ENCODE assay signal across 14 cellular contexts in the genomic region with DNA sequence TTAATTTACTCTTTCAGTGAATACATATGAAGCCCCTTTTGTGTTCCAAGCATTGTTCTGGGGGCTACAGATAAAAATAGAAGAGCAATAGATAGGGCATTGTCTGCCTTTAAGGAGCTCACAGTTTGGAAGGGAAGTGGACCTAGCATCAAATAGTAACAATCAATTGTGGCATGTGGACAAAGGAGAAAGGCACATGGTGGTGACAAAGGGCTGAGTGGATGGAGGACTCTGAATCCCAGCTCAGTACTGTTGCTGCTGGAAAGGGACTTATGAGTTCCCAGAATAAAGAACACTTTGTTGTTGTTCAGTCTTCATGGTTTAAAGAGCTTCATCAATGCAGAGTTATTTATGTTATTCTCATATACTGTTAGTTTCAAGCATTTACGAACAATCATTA.
DNase-seq lines count a peak whose midpoint lies in the region; ATAC-seq and TF ChIP-seq lines count a peak whose summit lies in the region.
"Had no signal": no experiment of that assay in that cellular context is flagged by ENCODE, and none has a peak within 500 bp of the region (broad histone marks: within the 10 kb centered on the region; RNA-seq: fewer than 3 reads in every experiment).

No MANE protein-coding gene starts in this region.

- peak; percentile 80 for DNase-seq in Ammon's horn (ENCODE audit: low spot score)
- DNase-seq in foreskin melanocyte, result peak; percentile 14
- peak; percentile 91 for DNase-seq in medulla oblongata (ENCODE audit: extremely low spot score)
- DNase-seq in substantia nigra (lab: John Stamatoyannopoulos, UW), result peak in 34 of 49 donors; percentile 4 to 66 (median 18)
- DNase-seq in foreskin keratinocyte, result no peak
- no peak for DNase-seq in osteocyte (ENCODE audit: extremely low spot score, unreplicated experiment)
- DNase-seq: 8988T; AML-193; CD4-positive, CD25-positive, alpha-beta regulatory T cell; DMS 273 treated with DMSO at 0.1 percent for 48 hours; H7 had no signal

- H3K4me1 ChIP-seq in foreskin keratinocyte, result no peaks in the 10 kb centered on the region
- H3K4me1 ChIP-seq: BLaER1 treated with 17β-estradiol and CSF1 and Interleukin-3, amounts not matched to agents 10 nM and 100 nM had no signal

- peaks cover 17% of the 10 kb centered on the region for H3K27me3 Mint-ChIP-seq in osteocyte (ENCODE audit: unreplicated experiment)

- ATAC-seq in foreskin keratinocyte (no peak), HG03439 (IDR thresholded peaks at IDR 0.05; ENCODE audit: unreplicated experiment) (no peak)

- no peak for TF ChIP-seq CTCF in foreskin keratinocyte (conservative IDR thresholded peaks at IDR 0.05)
- TF ChIP-seq CTCF in osteocyte (IDR thresholded peaks at IDR 0.05), result no peak

- H3K36me3 Mint-ChIP-seq in osteocyte (ENCODE audit: unreplicated experiment), result no peaks in the 10 kb centered on the region
- H3K36me3 Mint-ChIP-seq: CD4-positive, CD25-positive, alpha-beta regulatory T cell had no signal

- H3K27ac Mint-ChIP-seq in osteocyte (ENCODE audit: unreplicated experiment), result no peak overlapping the region
- H3K27ac Mint-ChIP-seq: CD4-positive, CD25-positive, alpha-beta regulatory T cell had no signal

- no peaks in the 10 kb centered on the region for H3K9me3 Mint-ChIP-seq in osteocyte (ENCODE audit: unreplicated experiment)

- peak overlapping the region; percentile 10 for H3K27ac ChIP-seq in substantia nigra (ENCODE audit: low read depth, low read length, poor library complexity, severe bottlenecking)
- H3K27ac ChIP-seq in foreskin keratinocyte, result no peak overlapping the region
- H3K27ac ChIP-seq: BLaER1 treated with 17β-estradiol and CSF1 and Interleukin-3, amounts not matched to agents 10 nM and 100 nM; GM23248 had no signal

- H3K27me3 ChIP-seq in foreskin keratinocyte, result no peaks in the 10 kb centered on the region
- H3K27me3 ChIP-seq: BLaER1 treated with 17β-estradiol and CSF1 and Interleukin-3, amounts not matched to agents 10 nM and 100 nM had no signal

- H3K4me3 Mint-ChIP-seq in osteocyte (ENCODE audit: unreplicated experiment), result no peak overlapping the region
- H3K4me3 Mint-ChIP-seq: CD4-positive, CD25-positive, alpha-beta regulatory T cell had no signal

- no peaks in the 10 kb centered on the region for H3K4me1 Mint-ChIP-seq in osteocyte (ENCODE audit: unreplicated experiment)
- H3K4me1 Mint-ChIP-seq: CD4-positive, CD25-positive, alpha-beta regulatory T cell had no signal

Comparison
In these comparisons a context has a peak if more than half of its experiments do, and no peak if none do; other contexts are left out.
1. DNase-seq: peak in Ammon's horn (single experiment), foreskin melanocyte (single experiment), medulla oblongata (single experiment) and substantia nigra (34 of 49); none in foreskin keratinocyte (0 of 2) and osteocyte (single experiment).